In genomic region chr17:42682400-42683384, GRCh38 we compare ENCODE assay signal across 1 cellular context.
TF ChIP-seq lines count a peak whose summit lies in the region.

Gene CNTNAP1 (plus strand): TSS chr17:42682531. CDS start chr17:42682830, 299 bp downstream.

TF ChIP-seq in HEK293, 187 proteins besides CTCF, POLR2A, EP300 and RAD21 (continued from another document and continues in another):
- TF ChIP-seq ZNF518A (tag by site-specific recombination; conservative IDR thresholded peaks at IDR 0.05; ENCODE audit: low read depth) (no peak), ZNF350 (tag by site-specific recombination; IDR thresholded peaks at IDR 0.05) (no peak), GFI1B (tag by site-specific recombination; IDR thresholded peaks at IDR 0.05) (no peak; the same call in 1 of the 2 replicates), ZFP3 (tag by site-specific recombination; IDR thresholded peaks at IDR 0.05; ENCODE audit: low read depth) (no peak), ZNF692 (tag by site-specific recombination; IDR thresholded peaks at IDR 0.05) (peak; percentile 78), ELK4 (IDR thresholded peaks at IDR 0.05; ENCODE audit: borderline replicate concordance, low read depth, low read length) (no peak), ZNF580 (tag by site-specific recombination; IDR thresholded peaks at IDR 0.05) (no peak), ZFP41 (tag by site-specific recombination; IDR thresholded peaks at IDR 0.05; ENCODE audit: borderline replicate concordance) (no peak), ZBTB6 (tag by site-specific recombination; IDR thresholded peaks at IDR 0.05) (peak; percentile 64; the same call in 1 of the 2 replicates), ZNF48 (tag by site-specific recombination; IDR thresholded peaks at IDR 0.05) (no peak), TCF7L2 (IDR thresholded peaks at IDR 0.05; ENCODE audit: borderline replicate concordance, low read depth, low read length) (no peak), ZNF214 (tag by site-specific recombination; IDR thresholded peaks at IDR 0.05; ENCODE audit: borderline replicate concordance) (no peak), ZNF544 (tag by site-specific recombination; IDR thresholded peaks at IDR 0.05) (no peak), ZIC2 (tag by site-specific recombination; IDR thresholded peaks at IDR 0.05) (peak; percentile 52), ZNF140 (tag by site-specific recombination; IDR thresholded peaks at IDR 0.05) (no peak), ZNF133 (tag by site-specific recombination; IDR thresholded peaks at IDR 0.05) (no peak), ZNF521 (tag by site-specific recombination; IDR thresholded peaks at IDR 0.05) (no peak), ZBTB21 (tag by site-specific recombination; IDR thresholded peaks at IDR 0.05) (peak; percentile 27; the same call in 1 of the 2 replicates), EGR2 (tag by site-specific recombination; IDR thresholded peaks at IDR 0.05; ENCODE audit: low read depth) (0 out of 2 replicates have a peak, but pooled peaks have one; percentile 29), MEIS1 (CRISPR knock-in tag; IDR thresholded peaks at IDR 0.05; ENCODE audit: borderline replicate concordance) (no peak), ZNF747 (tag by site-specific recombination; IDR thresholded peaks at IDR 0.05) (no peak), ZNF112 (tag by site-specific recombination; IDR thresholded peaks at IDR 0.05) (no peak), ATF2 (tag by site-specific recombination; IDR thresholded peaks at IDR 0.05; ENCODE audit: low read depth) (no peak), ZSCAN5A (tag by site-specific recombination; IDR thresholded peaks at IDR 0.05) (no peak), HIC1 (tag by site-specific recombination; IDR thresholded peaks at IDR 0.05) (peak; percentile 52), HOXA7 (CRISPR knock-in tag; IDR thresholded peaks at IDR 0.05; ENCODE audit: borderline replicate concordance) (no peak), ZFP37 (tag by site-specific recombination; IDR thresholded peaks at IDR 0.05) (peak; percentile 91), ZBTB48 (tag by site-specific recombination; IDR thresholded peaks at IDR 0.05) (peak; percentile 92), ZNF514 (tag by site-specific recombination; IDR thresholded peaks at IDR 0.05) (no peak), ZNF223 (tag by site-specific recombination; IDR thresholded peaks at IDR 0.05) (no peak), ZNF837 (tag by site-specific recombination; IDR thresholded peaks at IDR 0.05) (0 out of 2 replicates have a peak, but pooled peaks have one; percentile 77), ZNF132 (tag by site-specific recombination; IDR thresholded peaks at IDR 0.05; ENCODE audit: borderline replicate concordance) (no peak), ZNF768 (tag by site-specific recombination; IDR thresholded peaks at IDR 0.05) (no peak; the same call in 1 of the 2 replicates), ZNF792 (tag by site-specific recombination; IDR thresholded peaks at IDR 0.05) (0 out of 2 replicates have a peak, but pooled peaks have one; percentile 66), ZBTB44 (tag by site-specific recombination; IDR thresholded peaks at IDR 0.05) (peak; percentile 66), ZNF433 (tag by site-specific recombination; IDR thresholded peaks at IDR 0.05; ENCODE audit: low read depth) (no peak), GLIS2 (tag by site-specific recombination; IDR thresholded peaks at IDR 0.05) (peak; percentile 44; the same call in 1 of the 2 replicates)
